Comparison of ENCODE assay signal across 8 cellular contexts in the genomic region with DNA sequence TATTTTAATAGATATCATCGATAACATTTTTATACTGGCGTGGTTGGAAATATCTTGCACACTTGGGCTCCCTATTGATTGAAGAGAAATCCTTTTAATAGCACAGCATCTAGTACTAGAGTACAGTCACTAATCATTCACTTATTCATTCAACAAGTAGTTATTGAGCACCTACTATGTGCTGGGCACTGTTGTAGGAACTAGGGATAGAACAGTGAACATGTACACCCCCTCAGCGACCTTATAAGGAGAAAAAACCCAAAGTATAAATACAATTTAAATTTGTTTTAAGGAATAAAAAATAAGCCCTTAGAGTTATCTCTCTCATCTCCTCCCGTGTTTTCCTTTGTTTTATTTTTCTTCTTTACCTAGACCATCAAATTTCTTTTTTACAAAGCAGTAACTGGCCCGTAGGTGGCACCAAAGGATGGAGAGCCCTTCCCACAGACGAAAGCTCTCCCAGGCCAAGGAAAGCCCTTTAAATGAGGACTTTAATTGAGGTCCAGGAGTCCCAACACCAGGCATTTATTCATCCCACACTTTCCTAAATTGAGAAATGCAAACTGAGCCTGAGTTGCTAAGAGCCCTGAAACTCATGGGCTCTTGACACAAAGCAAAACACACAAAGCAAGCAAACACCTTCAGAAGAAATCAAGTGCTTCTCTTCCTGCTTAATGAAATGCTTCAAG. TPM values are rescaled to one million over a fixed set of nuclear protein-coding genes. Genes with fewer than 3 reads are reported as not detected.
DNase-seq lines count a peak whose midpoint lies in the region; TF ChIP-seq lines count a peak whose summit lies in the region.

No MANE protein-coding gene starts in this region.

- CTCF ChIA-PET in PC-9 (lab: Charles Lee), result interaction anchor here (0.6 to 0.9 kb wide), 2 partner anchors 51 to 211 kb away, joined by 3 to 4 read pairs; no protein-coding TSS in a partner anchor

- in situ Hi-C loops in GM23248 (cut with MboI), result no loop called here

- H3K36me3 ChIP-seq in GM23248 (ENCODE audit: low read depth) (peaks cover 25% of the 10 kb centered on the region), PC-9 (ENCODE audit: low read depth) (peaks cover 9% of the 10 kb centered on the region), stomach (peaks cover 14 to 88% (median 72%) of the 10 kb centered on the region in 4 donors)

- TF ChIP-seq POLR2A in stomach (IDR thresholded peaks at IDR 0.05), result no peak

- no peaks in the 10 kb centered on the region for H4K20me1 ChIP-seq in GM23248 (ENCODE audit: insufficient read depth)
- no peaks in the 10 kb centered on the region; the same call in 1 of the 2 replicates for H4K20me1 ChIP-seq in PC-9 (ENCODE audit: insufficient read depth)

- H3K4me3 ChIP-seq in GM23248, result no peak overlapping the region
- no peak overlapping the region for H3K4me3 ChIP-seq in PC-9
- H3K4me3 ChIP-seq in stomach, result no peak overlapping the region

- H3F3A ChIP-seq in GM23248 (ENCODE audit: insufficient read depth) (0 out of 2 replicates have a peak, but pooled peaks cover 7% of the 10 kb centered on the region), PC-9 (ENCODE audit: insufficient read depth, low read depth) (no peaks in the 10 kb centered on the region)

- H3K4me2 ChIP-seq in GM23248 (ENCODE audit: unreplicated experiment), result no peak overlapping the region
- H3K4me2 ChIP-seq in PC-9, result no peak overlapping the region

- H3K79me2 ChIP-seq in GM23248 (ENCODE audit: insufficient read depth) (no peaks in the 10 kb centered on the region), PC-9 (ENCODE audit: low read depth) (no peaks in the 10 kb centered on the region)

- no peak overlapping the region for H2AFZ ChIP-seq in GM23248
- no peak overlapping the region for H2AFZ ChIP-seq in PC-9

- no peak overlapping the region for H3K9ac ChIP-seq in GM23248

- peak; percentile 60 for DNase-seq in GM23248
- DNase-seq in PC-9, result peak in 1 of 2 experiments; percentile 30
- DNase-seq in fibroblast of peridontal ligament (ENCODE audit: extremely low read depth), result peak; percentile 46
- DNase-seq in stomach, result no peak
- no peak for DNase-seq in occipital lobe (lab: John Stamatoyannopoulos, UW)
- no peak for DNase-seq in AML-193 (lab: John Stamatoyannopoulos, UW)
- no peak for DNase-seq in activated CD4-positive, alpha-beta T cell treated with anti-CD3 and anti-CD28 coated beads, Interleukin-2, amount 50 U/mL, for 1 hour

- no TSS peak for BruUV-seq in PC-9 (replicated peaks; lab: Mats Ljungman, UMichigan)

- TF ChIP-seq EP300 in stomach (IDR thresholded peaks at IDR 0.05), result no peak

- POLR2A ChIA-PET in PC-9 (lab: Charles Lee; ENCODE audit: unreplicated experiment), result no interaction called here

- 55 to 62% methylated on average over 6 of the region's 6 CpGs for WGBS in GM23248 (ENCODE audit: low coverage in 1 of 2, low lambda C conversion rate in 2 of 2, missing lambda C conversion rate in 2 of 2), 2 experiments
- WGBS in stomach, 5 donors, result 39 to 57% (median 45%) methylated on average over 6 of the region's 6 CpGs

- H3K27ac ChIP-seq in C4-2B (no peak overlapping the region), GM23248 (no peak overlapping the region), PC-9 (no peak overlapping the region), stomach (no peak overlapping the region)

- TF ChIP-seq CTCF in C4-2B (conservative IDR thresholded peaks at IDR 0.05) (peak; percentile 68), PC-9 (conservative IDR thresholded peaks at IDR 0.05) (peak; percentile 78), stomach (IDR thresholded peaks at IDR 0.05) (peak in 4 of 7 experiments; percentile 10 to 34 (median 27))

- no peaks in the 10 kb centered on the region for H3K9me2 ChIP-seq in GM23248 (ENCODE audit: insufficient read depth)
- no peaks in the 10 kb centered on the region for H3K9me2 ChIP-seq in PC-9 (ENCODE audit: insufficient read depth)

- H3K27me3 ChIP-seq in GM23248 (replicated peaks; ENCODE audit: insufficient read depth) (no peaks in the 10 kb centered on the region), PC-9 (ENCODE audit: insufficient read depth, low read depth) (no peaks in the 10 kb centered on the region), stomach (no peaks in the 10 kb centered on the region)

- H3K4me1 ChIP-seq in GM23248 (ENCODE audit: insufficient read depth) (no peaks in the 10 kb centered on the region), PC-9 (replicated peaks; ENCODE audit: insufficient read depth) (no peaks in the 10 kb centered on the region), stomach (no peaks in the 10 kb centered on the region)

- intact Hi-C loops in PC-9 (cut with micrococcal nuclease; ENCODE audit: unreplicated experiment) (loop anchor here (1.0 to 10.0 kb wide), 2 partner anchors 211 to 290 kb away; partner anchors contain the start of gene SUDS3), stomach (cut with DNase I; ENCODE audit: low total_unique reads) (no loop called here)

- H3K9me3 ChIP-seq in GM23248 (ENCODE audit: low read depth), result no peaks in the 10 kb centered on the region
- no peaks in the 10 kb centered on the region for H3K9me3 ChIP-seq in PC-9 (ENCODE audit: insufficient read depth, low read depth)
- H3K9me3 ChIP-seq in stomach, result no peaks in the 10 kb centered on the region

RNA-seq across cellular contexts. Expression of gene PEBP1, which starts 29.0 kb away (rescaled TPM):
- 217 and 267 TPM in 2 replicates for total RNA-seq in GM23248 (2014; rRNA removed; shearing (Covaris generic))
- polyA plus RNA-seq in GM23248 (2016; fragmentation: Nextera tagmentation; extraction: Ambion mirVana) (345 and 350 TPM in 2 replicates), stomach (100 to 1,000 TPM; 221 to 303 (median 223) TPM)
- total RNA-seq in PC-9 (2021) (188 and 189 TPM in 2 replicates), stomach (100 to 1,000 TPM; 105 to 274 (median 165) TPM), occipital lobe (266 TPM)

Comparison
In these comparisons a context has a peak if more than half of its experiments do, and no peak if none do; other contexts are left out.
1. CTCF ChIP-seq: peak in every context shown above with its lines; median percentile 78 in PC-9; 68 in C4-2B; 27 in stomach.
2. DNase-seq: peak in GM23248 (single experiment) and fibroblast of peridontal ligament (single experiment); none in stomach (single experiment), occipital lobe (single experiment), AML-193 (0 of 2) and activated CD4-positive, alpha-beta T cell treated with anti-CD3 and anti-CD28 coated beads, Interleukin-2, amount 50 U/mL, for 1 hour (single experiment).